Comparison of ENCODE assay signal across 1 cellular context in the genomic region with DNA sequence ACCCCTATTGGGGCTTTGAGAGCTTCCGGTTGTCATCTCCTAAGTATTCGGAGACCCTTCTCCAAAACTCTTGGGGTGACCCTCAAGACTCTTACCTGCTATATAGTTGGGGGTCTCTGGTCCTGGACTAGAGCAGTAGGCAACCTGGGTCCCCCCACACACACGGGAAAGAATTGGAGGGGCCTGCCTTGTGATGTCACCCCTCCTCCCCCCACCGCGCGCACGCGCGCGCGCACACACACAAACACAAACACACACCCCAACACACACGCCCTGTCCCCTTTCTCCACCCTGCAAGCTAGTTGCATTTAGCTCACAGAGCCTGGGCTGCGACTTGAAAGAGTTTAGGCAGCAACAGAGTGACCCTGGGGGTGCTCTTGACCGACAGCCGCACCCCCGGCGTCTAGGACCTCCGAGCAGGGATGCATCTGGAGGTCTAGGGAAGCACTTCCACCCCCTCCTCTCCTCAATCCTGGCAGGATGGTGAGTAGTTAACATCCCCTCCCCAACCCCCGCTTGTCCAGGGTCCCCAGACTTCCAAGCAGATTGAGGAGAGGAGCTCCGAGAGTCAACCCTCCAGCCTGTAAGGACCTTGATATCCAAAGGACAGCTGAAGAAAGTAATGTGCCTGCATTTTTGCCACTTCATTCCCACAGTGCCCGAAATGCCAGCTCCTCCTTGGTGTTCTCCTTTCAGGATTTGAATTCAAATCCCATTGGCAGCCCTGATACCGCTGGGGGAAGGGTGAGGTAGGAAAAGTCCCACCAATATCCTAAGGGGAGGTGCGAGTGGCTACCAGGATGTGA.
TF ChIP-seq lines count a peak whose summit lies in the region.

No MANE protein-coding gene starts in this region.

TF ChIP-seq in K562, 482 proteins besides CTCF, POLR2A, EP300 and RAD21 (continues in another document):
- TF ChIP-seq MCM3 (IDR thresholded peaks at IDR 0.05) = no peak
- peak; percentile 74 for TF ChIP-seq BHLHE40 (IDR thresholded peaks at IDR 0.05; ENCODE audit: low read length)
- no peak for TF ChIP-seq NFE2L1 (tag; IDR thresholded peaks at IDR 0.05; ENCODE audit: borderline replicate concordance, low read depth)
- no peak for TF ChIP-seq ZNF316 (IDR thresholded peaks at IDR 0.05)
- peak; percentile 48; the same call in 1 of the 2 replicates for TF ChIP-seq MYC (IDR thresholded peaks at IDR 0.05; ENCODE audit: low read depth, low read length)
- TF ChIP-seq MYC (CRISPR knock-in tag; IDR thresholded peaks at IDR 0.05; ENCODE audit: borderline replicate concordance, low read depth) = no peak
- no peak for TF ChIP-seq PHTF2 (CRISPR knock-in tag; IDR thresholded peaks at IDR 0.05)
- peak; percentile 14 to 99; a peak in 2 of 4 replicates for TF ChIP-seq FOXK2 (conservative IDR thresholded peaks at IDR 0.05 in 1 of 2, IDR thresholded peaks at IDR 0.05 in 1 of 2; ENCODE audit: low read depth in 2 of 2)
- TF ChIP-seq NCOA1 (IDR thresholded peaks at IDR 0.05; ENCODE audit: low read depth) = no peak
- TF ChIP-seq IFI16 (CRISPR knock-in tag; IDR thresholded peaks at IDR 0.05) = no peak
- no peak for TF ChIP-seq BCOR (IDR thresholded peaks at IDR 0.05)
- TF ChIP-seq CAMTA2 (CRISPR knock-in tag; conservative IDR thresholded peaks at IDR 0.05) = 0 out of 2 replicates have a peak, but pooled peaks have one; percentile 38
- no peak for TF ChIP-seq SREBF2 (CRISPR knock-in tag; IDR thresholded peaks at IDR 0.05)
- TF ChIP-seq LCOR (CRISPR knock-in tag; IDR thresholded peaks at IDR 0.05) = no peak
- TF ChIP-seq EP400 (IDR thresholded peaks at IDR 0.05) = peak; percentile 67
- no peak for TF ChIP-seq ZNF175 (CRISPR knock-in tag; IDR thresholded peaks at IDR 0.05; ENCODE audit: low read depth)
- TF ChIP-seq HMG20A (CRISPR knock-in tag; conservative IDR thresholded peaks at IDR 0.05) = no peak
- TF ChIP-seq SREBF1 (IDR thresholded peaks at IDR 0.05; ENCODE audit: borderline replicate concordance, low read depth, low read length) = no peak
- no peak for TF ChIP-seq ZNF282 (CRISPR knock-in tag; IDR thresholded peaks at IDR 0.05)
- no peak for TF ChIP-seq RBM39 (optimal IDR thresholded peaks at IDR 0.05; ENCODE audit: low read depth, low read length)
- no peak for TF ChIP-seq FOXJ2 (tag; IDR thresholded peaks at IDR 0.05)
- no peak for TF ChIP-seq ZNF347 (CRISPR knock-in tag; IDR thresholded peaks at IDR 0.05; ENCODE audit: low read depth)
- TF ChIP-seq, protein P1, sequence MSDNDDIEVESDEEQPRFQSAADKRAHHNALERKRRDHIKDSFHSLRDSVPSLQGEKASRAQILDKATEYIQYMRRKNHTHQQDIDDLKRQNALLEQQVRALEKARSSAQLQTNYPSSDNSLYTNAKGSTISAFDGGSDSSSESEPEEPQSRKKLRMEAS (CRISPR knock-in tag; IDR thresholded peaks at IDR 0.05) = peak; percentile 64; the same call in 1 of the 2 replicates
- TF ChIP-seq NEUROD1 (IDR thresholded peaks at IDR 0.05; ENCODE audit: borderline replicate concordance, low read depth, low read length, partially characterized antibody) = peak; percentile 58
- TF ChIP-seq RBM25 (IDR thresholded peaks at IDR 0.05; ENCODE audit: low read depth, low read length, severe bottlenecking) = no peak
- TF ChIP-seq, protein P2, sequence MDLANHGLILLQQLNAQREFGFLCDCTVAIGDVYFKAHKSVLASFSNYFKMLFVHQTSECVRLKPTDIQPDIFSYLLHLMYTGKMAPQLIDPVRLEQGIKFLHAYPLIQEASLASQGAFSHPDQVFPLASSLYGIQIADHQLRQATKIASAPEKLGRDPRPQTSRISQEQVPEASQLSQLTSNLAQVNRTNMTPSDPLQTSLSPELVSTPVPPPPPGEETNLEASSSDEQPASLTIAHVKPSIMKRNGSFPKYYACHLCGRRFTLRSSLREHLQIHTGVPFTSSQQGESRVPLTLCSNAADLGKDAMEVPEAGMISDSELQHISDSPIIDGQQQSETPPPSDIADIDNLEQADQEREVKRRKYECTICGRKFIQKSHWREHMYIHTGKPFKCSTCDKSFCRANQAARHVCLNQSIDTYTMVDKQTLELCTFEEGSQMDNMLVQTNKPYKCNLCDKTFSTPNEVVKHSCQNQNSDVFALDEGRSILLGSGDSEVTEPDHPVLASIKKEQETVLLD (IDR thresholded peaks at IDR 0.05) = peak; percentile 55; the same call in 1 of the 2 replicates
- no peak for TF ChIP-seq NCOA2 (IDR thresholded peaks at IDR 0.05; ENCODE audit: partially characterized antibody in 2 of 2)
- TF ChIP-seq TCFL5 (CRISPR knock-in tag; conservative IDR thresholded peaks at IDR 0.05) = no peak
- no peak for TF ChIP-seq XRCC4 (IDR thresholded peaks at IDR 0.05; ENCODE audit: extremely low read depth, insufficient read depth, insufficient read length)
- no peak for TF ChIP-seq MTA2 (IDR thresholded peaks at IDR 0.05; ENCODE audit: low read depth)
- peak; percentile 73 for TF ChIP-seq MBD2 (IDR thresholded peaks at IDR 0.05; ENCODE audit: borderline replicate concordance, low read depth)
- no peak for TF ChIP-seq MEF2D (tag; conservative IDR thresholded peaks at IDR 0.05; ENCODE audit: low read depth)
- 0 out of 2 replicates have a peak, but pooled peaks have one; percentile 39 for TF ChIP-seq OTX1 (CRISPR knock-in tag; IDR thresholded peaks at IDR 0.05)
- peak; percentile 92 for TF ChIP-seq JUND (IDR thresholded peaks at IDR 0.05; ENCODE audit: borderline replicate concordance, low read depth, low read length)
- TF ChIP-seq JUND (tag; IDR thresholded peaks at IDR 0.05; ENCODE audit: borderline replicate concordance, low read depth, low read length) = peak; percentile 86; the same call in 2 of the 3 replicates
- TF ChIP-seq SMARCA4 (IDR thresholded peaks at IDR 0.05) = no peak
- TF ChIP-seq PTBP1 (IDR thresholded peaks at IDR 0.05; ENCODE audit: low read depth, low read length) = no peak
- no peak for TF ChIP-seq TCF3 (CRISPR knock-in tag; IDR thresholded peaks at IDR 0.05)
- TF ChIP-seq BACH1 (tag; IDR thresholded peaks at IDR 0.05) = no peak
- peak; percentile 28; the same call in 1 of the 2 replicates for TF ChIP-seq CREB1 (IDR thresholded peaks at IDR 0.05)
- peak; percentile 72 for TF ChIP-seq CREB1 (CRISPR knock-in tag; IDR thresholded peaks at IDR 0.05)
- TF ChIP-seq, protein P3, sequence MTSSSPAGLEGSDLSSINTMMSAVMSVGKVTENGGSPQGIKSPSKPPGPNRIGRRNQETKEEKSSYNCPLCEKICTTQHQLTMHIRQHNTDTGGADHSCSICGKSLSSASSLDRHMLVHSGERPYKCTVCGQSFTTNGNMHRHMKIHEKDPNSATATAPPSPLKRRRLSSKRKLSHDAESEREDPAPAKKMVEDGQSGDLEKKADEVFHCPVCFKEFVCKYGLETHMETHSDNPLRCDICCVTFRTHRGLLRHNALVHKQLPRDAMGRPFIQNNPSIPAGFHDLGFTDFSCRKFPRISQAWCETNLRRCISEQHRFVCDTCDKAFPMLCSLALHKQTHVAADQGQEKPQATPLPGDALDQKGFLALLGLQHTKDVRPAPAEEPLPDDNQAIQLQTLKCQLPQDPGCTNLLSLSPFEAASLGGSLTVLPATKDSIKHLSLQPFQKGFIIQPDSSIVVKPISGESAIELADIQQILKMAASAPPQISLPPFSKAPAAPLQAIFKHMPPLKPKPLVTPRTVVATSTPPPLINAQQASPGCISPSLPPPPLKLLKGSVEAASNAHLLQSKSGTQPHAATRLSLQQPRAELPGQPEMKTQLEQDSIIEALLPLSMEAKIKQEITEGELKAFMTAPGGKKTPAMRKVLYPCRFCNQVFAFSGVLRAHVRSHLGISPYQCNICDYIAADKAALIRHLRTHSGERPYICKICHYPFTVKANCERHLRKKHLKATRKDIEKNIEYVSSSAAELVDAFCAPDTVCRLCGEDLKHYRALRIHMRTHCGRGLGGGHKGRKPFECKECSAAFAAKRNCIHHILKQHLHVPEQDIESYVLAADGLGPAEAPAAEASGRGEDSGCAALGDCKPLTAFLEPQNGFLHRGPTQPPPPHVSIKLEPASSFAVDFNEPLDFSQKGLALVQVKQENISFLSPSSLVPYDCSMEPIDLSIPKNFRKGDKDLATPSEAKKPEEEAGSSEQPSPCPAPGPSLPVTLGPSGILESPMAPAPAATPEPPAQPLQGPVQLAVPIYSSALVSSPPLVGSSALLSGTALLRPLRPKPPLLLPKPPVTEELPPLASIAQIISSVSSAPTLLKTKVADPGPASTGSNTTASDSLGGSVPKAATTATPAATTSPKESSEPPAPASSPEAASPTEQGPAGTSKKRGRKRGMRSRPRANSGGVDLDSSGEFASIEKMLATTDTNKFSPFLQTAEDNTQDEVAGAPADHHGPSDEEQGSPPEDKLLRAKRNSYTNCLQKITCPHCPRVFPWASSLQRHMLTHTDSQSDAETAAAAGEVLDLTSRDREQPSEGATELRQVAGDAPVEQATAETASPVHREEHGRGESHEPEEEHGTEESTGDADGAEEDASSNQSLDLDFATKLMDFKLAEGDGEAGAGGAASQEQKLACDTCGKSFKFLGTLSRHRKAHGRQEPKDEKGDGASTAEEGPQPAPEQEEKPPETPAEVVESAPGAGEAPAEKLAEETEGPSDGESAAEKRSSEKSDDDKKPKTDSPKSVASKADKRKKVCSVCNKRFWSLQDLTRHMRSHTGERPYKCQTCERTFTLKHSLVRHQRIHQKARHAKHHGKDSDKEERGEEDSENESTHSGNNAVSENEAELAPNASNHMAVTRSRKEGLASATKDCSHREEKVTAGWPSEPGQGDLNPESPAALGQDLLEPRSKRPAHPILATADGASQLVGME (CRISPR knock-in tag; IDR thresholded peaks at IDR 0.05) = no peak
- TF ChIP-seq, protein P4, sequence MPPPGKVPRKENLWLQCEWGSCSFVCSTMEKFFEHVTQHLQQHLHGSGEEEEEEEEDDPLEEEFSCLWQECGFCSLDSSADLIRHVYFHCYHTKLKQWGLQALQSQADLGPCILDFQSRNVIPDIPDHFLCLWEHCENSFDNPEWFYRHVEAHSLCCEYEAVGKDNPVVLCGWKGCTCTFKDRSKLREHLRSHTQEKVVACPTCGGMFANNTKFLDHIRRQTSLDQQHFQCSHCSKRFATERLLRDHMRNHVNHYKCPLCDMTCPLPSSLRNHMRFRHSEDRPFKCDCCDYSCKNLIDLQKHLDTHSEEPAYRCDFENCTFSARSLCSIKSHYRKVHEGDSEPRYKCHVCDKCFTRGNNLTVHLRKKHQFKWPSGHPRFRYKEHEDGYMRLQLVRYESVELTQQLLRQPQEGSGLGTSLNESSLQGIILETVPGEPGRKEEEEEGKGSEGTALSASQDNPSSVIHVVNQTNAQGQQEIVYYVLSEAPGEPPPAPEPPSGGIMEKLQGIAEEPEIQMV (tag; conservative IDR thresholded peaks at IDR 0.05; ENCODE audit: low read depth) = no peak
- no peak for TF ChIP-seq ZNF644 (tag; IDR thresholded peaks at IDR 0.05; ENCODE audit: low read depth)
- TF ChIP-seq, protein P5, sequence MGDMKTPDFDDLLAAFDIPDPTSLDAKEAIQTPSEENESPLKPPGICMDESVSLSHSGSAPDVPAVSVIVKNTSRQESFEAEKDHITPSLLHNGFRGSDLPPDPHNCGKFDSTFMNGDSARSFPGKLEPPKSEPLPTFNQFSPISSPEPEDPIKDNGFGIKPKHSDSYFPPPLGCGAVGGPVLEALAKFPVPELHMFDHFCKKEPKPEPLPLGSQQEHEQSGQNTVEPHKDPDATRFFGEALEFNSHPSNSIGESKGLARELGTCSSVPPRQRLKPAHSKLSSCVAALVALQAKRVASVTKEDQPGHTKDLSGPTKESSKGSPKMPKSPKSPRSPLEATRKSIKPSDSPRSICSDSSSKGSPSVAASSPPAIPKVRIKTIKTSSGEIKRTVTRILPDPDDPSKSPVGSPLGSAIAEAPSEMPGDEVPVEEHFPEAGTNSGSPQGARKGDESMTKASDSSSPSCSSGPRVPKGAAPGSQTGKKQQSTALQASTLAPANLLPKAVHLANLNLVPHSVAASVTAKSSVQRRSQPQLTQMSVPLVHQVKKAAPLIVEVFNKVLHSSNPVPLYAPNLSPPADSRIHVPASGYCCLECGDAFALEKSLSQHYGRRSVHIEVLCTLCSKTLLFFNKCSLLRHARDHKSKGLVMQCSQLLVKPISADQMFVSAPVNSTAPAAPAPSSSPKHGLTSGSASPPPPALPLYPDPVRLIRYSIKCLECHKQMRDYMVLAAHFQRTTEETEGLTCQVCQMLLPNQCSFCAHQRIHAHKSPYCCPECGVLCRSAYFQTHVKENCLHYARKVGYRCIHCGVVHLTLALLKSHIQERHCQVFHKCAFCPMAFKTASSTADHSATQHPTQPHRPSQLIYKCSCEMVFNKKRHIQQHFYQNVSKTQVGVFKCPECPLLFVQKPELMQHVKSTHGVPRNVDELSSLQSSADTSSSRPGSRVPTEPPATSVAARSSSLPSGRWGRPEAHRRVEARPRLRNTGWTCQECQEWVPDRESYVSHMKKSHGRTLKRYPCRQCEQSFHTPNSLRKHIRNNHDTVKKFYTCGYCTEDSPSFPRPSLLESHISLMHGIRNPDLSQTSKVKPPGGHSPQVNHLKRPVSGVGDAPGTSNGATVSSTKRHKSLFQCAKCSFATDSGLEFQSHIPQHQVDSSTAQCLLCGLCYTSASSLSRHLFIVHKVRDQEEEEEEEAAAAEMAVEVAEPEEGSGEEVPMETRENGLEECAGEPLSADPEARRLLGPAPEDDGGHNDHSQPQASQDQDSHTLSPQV (IDR thresholded peaks at IDR 0.05) = no peak
- no peak for TF ChIP-seq TAL1 (IDR thresholded peaks at IDR 0.05)
- TF ChIP-seq, protein P6, sequence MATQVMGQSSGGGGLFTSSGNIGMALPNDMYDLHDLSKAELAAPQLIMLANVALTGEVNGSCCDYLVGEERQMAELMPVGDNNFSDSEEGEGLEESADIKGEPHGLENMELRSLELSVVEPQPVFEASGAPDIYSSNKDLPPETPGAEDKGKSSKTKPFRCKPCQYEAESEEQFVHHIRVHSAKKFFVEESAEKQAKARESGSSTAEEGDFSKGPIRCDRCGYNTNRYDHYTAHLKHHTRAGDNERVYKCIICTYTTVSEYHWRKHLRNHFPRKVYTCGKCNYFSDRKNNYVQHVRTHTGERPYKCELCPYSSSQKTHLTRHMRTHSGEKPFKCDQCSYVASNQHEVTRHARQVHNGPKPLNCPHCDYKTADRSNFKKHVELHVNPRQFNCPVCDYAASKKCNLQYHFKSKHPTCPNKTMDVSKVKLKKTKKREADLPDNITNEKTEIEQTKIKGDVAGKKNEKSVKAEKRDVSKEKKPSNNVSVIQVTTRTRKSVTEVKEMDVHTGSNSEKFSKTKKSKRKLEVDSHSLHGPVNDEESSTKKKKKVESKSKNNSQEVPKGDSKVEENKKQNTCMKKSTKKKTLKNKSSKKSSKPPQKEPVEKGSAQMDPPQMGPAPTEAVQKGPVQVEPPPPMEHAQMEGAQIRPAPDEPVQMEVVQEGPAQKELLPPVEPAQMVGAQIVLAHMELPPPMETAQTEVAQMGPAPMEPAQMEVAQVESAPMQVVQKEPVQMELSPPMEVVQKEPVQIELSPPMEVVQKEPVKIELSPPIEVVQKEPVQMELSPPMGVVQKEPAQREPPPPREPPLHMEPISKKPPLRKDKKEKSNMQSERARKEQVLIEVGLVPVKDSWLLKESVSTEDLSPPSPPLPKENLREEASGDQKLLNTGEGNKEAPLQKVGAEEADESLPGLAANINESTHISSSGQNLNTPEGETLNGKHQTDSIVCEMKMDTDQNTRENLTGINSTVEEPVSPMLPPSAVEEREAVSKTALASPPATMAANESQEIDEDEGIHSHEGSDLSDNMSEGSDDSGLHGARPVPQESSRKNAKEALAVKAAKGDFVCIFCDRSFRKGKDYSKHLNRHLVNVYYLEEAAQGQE (CRISPR knock-in tag; IDR thresholded peaks at IDR 0.05; ENCODE audit: low read depth) = no peak
- no peak for TF ChIP-seq ESRRB (CRISPR knock-in tag; IDR thresholded peaks at IDR 0.05; ENCODE audit: borderline replicate concordance)
- TF ChIP-seq SOX6 (IDR thresholded peaks at IDR 0.05) = peak; percentile 40
